Comparison of ENCODE assay signal across 23 cellular contexts in genomic region chr3:54712539-54712938, GRCh38.
DNase-seq lines count a peak whose midpoint lies in the region; ATAC-seq, FAIRE-seq and TF ChIP-seq lines count a peak whose summit lies in the region.
"Had no signal": no experiment of that assay in that cellular context is flagged by ENCODE, and none has a peak within 500 bp of the region (broad histone marks: within the 10 kb centered on the region; RNA-seq: fewer than 3 reads in every experiment).

No MANE protein-coding gene starts in this region.

- H3K4me2 ChIP-seq in HepG2 (ENCODE audit: low read depth, low read length) = no peak overlapping the region
- no peak overlapping the region for H3K4me2 ChIP-seq in astrocyte (ENCODE audit: low read length)
- H3K4me2 ChIP-seq in H9 (ENCODE audit: insufficient read depth, insufficient read length, low read length) = no peak overlapping the region
- H3K4me2 ChIP-seq: KMS-11 had no signal

- no peaks in the 10 kb centered on the region for H3K36me3 Mint-ChIP-seq in astrocyte (ENCODE audit: low read depth, unreplicated experiment)
- H3K36me3 Mint-ChIP-seq in H9 (ENCODE audit: insufficient read depth in 1 of 3, low read depth in 3 of 3) = peaks cover 2 to 8% (median 7%) of the 10 kb centered on the region in 3 experiments; a peak in 5 of 7 replicates
- H3K36me3 Mint-ChIP-seq: IgD-negative memory B cell, T-cell had no signal

- H2BK15ac ChIP-seq in H9 (ENCODE audit: low read depth, low read length) = no peak overlapping the region

- H4K8ac ChIP-seq in H9 (replicated peaks; ENCODE audit: insufficient read length, low read depth, low read length) = no peak overlapping the region

- TF ChIP-seq CTCF in HepG2 (CRISPR knock-in tag; IDR thresholded peaks at IDR 0.05) (no peak), right lobe of liver (IDR thresholded peaks at IDR 0.05) (no peak), astrocyte (IDR thresholded peaks at IDR 0.05; ENCODE audit: insufficient read depth, low read depth, low read length) (no peak), fibroblast of pulmonary artery (IDR thresholded peaks at IDR 0.05; ENCODE audit: low read length, missing control alignments) (no peak), H9 (conservative IDR thresholded peaks at IDR 0.05) (no peak)

- H3K4me3 Mint-ChIP-seq in astrocyte (ENCODE audit: unreplicated experiment) (no peak overlapping the region), H9 (no peak overlapping the region)
- H3K4me3 Mint-ChIP-seq: IgD-negative memory B cell, T-cell had no signal

- H3K9me3 Mint-ChIP-seq in astrocyte (ENCODE audit: unreplicated experiment) = peaks cover 2% of the 10 kb centered on the region
- H3K9me3 Mint-ChIP-seq in H9 = 0 out of 5 replicates have a peak, but pooled peaks cover 0 to 2% of the 10 kb centered on the region in 2 experiments

- no peak overlapping the region for H3K9ac ChIP-seq in HepG2 (ENCODE audit: insufficient read depth, low read depth, low read length)
- H3K9ac ChIP-seq in astrocyte (ENCODE audit: low read length) = no peak overlapping the region
- H3K9ac ChIP-seq in H9 (ENCODE audit: extremely low read depth, insufficient read length, low read length) = no peak overlapping the region
- H3K9ac ChIP-seq: KMS-11 had no signal

- 31% methylated on average over 5 of the region's 5 CpGs for WGBS in HepG2 (ENCODE audit: low lambda C conversion rate)
- WGBS in right lobe of liver (ENCODE audit: insufficient coverage, low coverage, low lambda C conversion rate, missing lambda C conversion rate) = 49% methylated on average over 4 of the region's 5 CpGs
- no CpG with 5 or more reads among the region's 5 CpGs for WGBS in H9 (ENCODE audit: extremely low coverage, insufficient read length, low lambda C conversion rate)

- POLR2A ChIA-PET in HepG2 (lab: Yijun Ruan, JAX) = no interaction called here

- H3K4me3 ChIP-seq in HepG2 (replicated peaks in 1 of 3; ENCODE audit: insufficient read depth in 1 of 3, low read depth in 2 of 3, low read length in 3 of 3) = no peak overlapping the region
- no peak overlapping the region for H3K4me3 ChIP-seq in right lobe of liver
- H3K4me3 ChIP-seq in astrocyte (ENCODE audit: insufficient read depth, low read depth, low read length) = no peak overlapping the region
- no peak overlapping the region for H3K4me3 ChIP-seq in fibroblast of pulmonary artery (replicated peaks; ENCODE audit: low read depth, low read length)

- H3K4me1 ChIP-seq in HepG2 (ENCODE audit: insufficient read depth, low read length) (no peaks in the 10 kb centered on the region), right lobe of liver (no peaks in the 10 kb centered on the region), astrocyte (ENCODE audit: insufficient read depth, low read length) (no peaks in the 10 kb centered on the region), H9 (ENCODE audit: insufficient read depth, low read length) (peaks cover 6% of the 10 kb centered on the region; the same call in 1 of the 2 replicates)
- H3K4me1 ChIP-seq: BE2C had no signal

- H3K79me2 ChIP-seq in HepG2 (ENCODE audit: insufficient read depth, low read length) (no peaks in the 10 kb centered on the region), astrocyte (ENCODE audit: insufficient read depth, low read length) (no peaks in the 10 kb centered on the region), H9 (ENCODE audit: insufficient read depth, low read length) (no peaks in the 10 kb centered on the region; the same call in 1 of the 2 replicates)

- H4K20me1 ChIP-seq in HepG2 (ENCODE audit: insufficient read depth, low read length) (no peaks in the 10 kb centered on the region), astrocyte (ENCODE audit: insufficient read depth, low read length) (no peaks in the 10 kb centered on the region), H9 (ENCODE audit: control insufficient read depth, insufficient read depth, insufficient read length) (no peaks in the 10 kb centered on the region)

- H3K27me3 Mint-ChIP-seq in astrocyte (ENCODE audit: low read depth, unreplicated experiment) = no peaks in the 10 kb centered on the region
- no peaks in the 10 kb centered on the region; the same call in 1 of the 2 replicates for H3K27me3 Mint-ChIP-seq in H9 (ENCODE audit: low read depth)
- H3K27me3 Mint-ChIP-seq: IgD-negative memory B cell, T-cell had no signal

- H3K14ac ChIP-seq in H9 (ENCODE audit: insufficient read depth, low read length) = no peak overlapping the region

- H2BK5ac ChIP-seq in H9 (ENCODE audit: insufficient read length, low read length) = no peak overlapping the region

- in situ Hi-C loops in HepG2 (cut with HindIII; ENCODE audit: extremely low pct_ligation_motif_present, low pct_unique_long_range_greater_than_20kb) = no loop called here

- TF ChIP-seq RAD21 in HepG2 (CRISPR knock-in tag; IDR thresholded peaks at IDR 0.05) = no peak

- no peaks in the 10 kb centered on the region for H3K9me3 ChIP-seq in HepG2 (ENCODE audit: low read length)
- no peaks in the 10 kb centered on the region for H3K9me3 ChIP-seq in right lobe of liver
- H3K9me3 ChIP-seq in astrocyte (ENCODE audit: insufficient read depth, low read depth, low read length) = peaks cover 3% of the 10 kb centered on the region
- H3K9me3 ChIP-seq in H9 (ENCODE audit: control insufficient read depth, low read depth, low read length) = no peaks in the 10 kb centered on the region
- H3K9me3 ChIP-seq: BE2C had no signal

- no peak overlapping the region for H2AK5ac ChIP-seq in H9 (ENCODE audit: insufficient read length, low read length)

- H3K27ac Mint-ChIP-seq in astrocyte (ENCODE audit: unreplicated experiment) (no peak overlapping the region), H9 (peak overlapping the region in 1 of 3 experiments; percentile 17; a peak in 1 of 7 replicates)
- H3K27ac Mint-ChIP-seq: IgD-negative memory B cell, T-cell had no signal

- H2AFZ ChIP-seq in HepG2 (ENCODE audit: low read length) = no peak overlapping the region
- H2AFZ ChIP-seq in astrocyte (ENCODE audit: low read depth, low read length) = no peak overlapping the region
- H2AFZ ChIP-seq in H9 (ENCODE audit: low read length) = no peak overlapping the region

- H4K5ac ChIP-seq in H9 (ENCODE audit: insufficient read length, low read depth, low read length) = no peak overlapping the region

- H3K56ac ChIP-seq in H9 (ENCODE audit: insufficient read length, low read depth, low read length) = no peak overlapping the region

- no peak for DNase-seq in HepG2 (ENCODE audit: low spot score)
- no peak for DNase-seq in right lobe of liver
- DNase-seq in astrocyte (ENCODE audit: low read depth) = peak; percentile 3
- peak; percentile 14 for DNase-seq in fibroblast of pulmonary artery (ENCODE audit: low read depth)
- no peak for DNase-seq in H9
- DNase-seq: BE2C; Calu3; DMS79 treated with DMSO at 0.1 percent for 48 hours; GOT3; HCEC 1CT; NCI-H1092; NCI-H1436; NCI-H187 treated with DMSO at 0.1 percent for 48 hours; NCI-H2171 treated with DMSO at 0.1 percent for 48 hours; NCI-H345; NCI-H510A treated with DMSO at 0.1 percent for 48 hours; NK-92 treated with Interleukin-12 subunit alpha and Interleukin-12 subunit beta, amount 100 ng/mL, for 24 hours; PC-3; T-cell had no signal

- ATAC-seq in HepG2 = no peak
- no peak for ATAC-seq in right lobe of liver
- ATAC-seq in GM21576 (IDR thresholded peaks at IDR 0.05; ENCODE audit: unreplicated experiment) = no peak
- ATAC-seq in HG02642 (IDR thresholded peaks at IDR 0.05; ENCODE audit: poor library complexity, unreplicated experiment) = no peak
- ATAC-seq: PC-3, T-cell had no signal

- H3K4ac ChIP-seq in H9 (ENCODE audit: low read depth, low read length) = no peak overlapping the region

- H3T11ph ChIP-seq in H9 (ENCODE audit: low read length) = no peak overlapping the region

- TF ChIP-seq POLR2A in HepG2 (IDR thresholded peaks at IDR 0.05; ENCODE audit: insufficient read depth in 1 of 2, low read depth in 2 of 2, low read length in 2 of 2) (no peak), right lobe of liver (IDR thresholded peaks at IDR 0.05) (no peak)

- BruUV-seq in HepG2 (replicated peaks; lab: Mats Ljungman, UMichigan) = no TSS peak

- H3K27ac ChIP-seq in HepG2 (ENCODE audit: extremely low read length, insufficient read depth, low read length) = no peak overlapping the region
- H3K27ac ChIP-seq in right lobe of liver = no peak overlapping the region
- H3K27ac ChIP-seq in astrocyte (ENCODE audit: low read depth, low read length) = no peak overlapping the region
- no peak overlapping the region for H3K27ac ChIP-seq in H9 (ENCODE audit: insufficient read length, low read depth, low read length)
- H3K27ac ChIP-seq: KMS-11 had no signal

- H3K18ac ChIP-seq in H9 (ENCODE audit: insufficient read length, low read depth, low read length) = no peak overlapping the region

- H2BK120ac ChIP-seq in H9 (ENCODE audit: low read depth, low read length, poor library complexity, severe bottlenecking) = no peak overlapping the region

- no peaks in the 10 kb centered on the region for H3K27me3 ChIP-seq in HepG2 (ENCODE audit: control insufficient read depth in 1 of 2, insufficient read depth in 2 of 2, low read length in 2 of 2)
- H3K27me3 ChIP-seq in right lobe of liver = no peaks in the 10 kb centered on the region
- no peaks in the 10 kb centered on the region for H3K27me3 ChIP-seq in astrocyte (ENCODE audit: insufficient read depth, low read length)
- H3K27me3 ChIP-seq in H9 (ENCODE audit: insufficient read depth, low read length) = no peaks in the 10 kb centered on the region
- H3K27me3 ChIP-seq: BE2C had no signal

- H3K4me1 Mint-ChIP-seq in astrocyte (ENCODE audit: low read depth, unreplicated experiment) (no peaks in the 10 kb centered on the region), H9 (peaks cover 37 to 39% of the 10 kb centered on the region in 2 experiments)
- H3K4me1 Mint-ChIP-seq: IgD-negative memory B cell, T-cell had no signal

- H3K23ac ChIP-seq in H9 (ENCODE audit: insufficient read length, low read depth, low read length) = no peak overlapping the region

- H3K23me2 ChIP-seq in H9 (ENCODE audit: insufficient read length, low read depth, low read length, poor library complexity, severe bottlenecking) = no peaks in the 10 kb centered on the region

- H2BK12ac ChIP-seq in H9 (ENCODE audit: insufficient read length, low read depth, low read length) = no peak overlapping the region

- H3K36me3 ChIP-seq in HepG2 (replicated peaks in 1 of 2; ENCODE audit: control insufficient read depth in 1 of 2, insufficient read depth in 2 of 2, low read length in 2 of 2) = no peaks in the 10 kb centered on the region
- no peaks in the 10 kb centered on the region for H3K36me3 ChIP-seq in right lobe of liver
- no peaks in the 10 kb centered on the region for H3K36me3 ChIP-seq in astrocyte (ENCODE audit: insufficient read depth, low read length)
- H3K36me3 ChIP-seq: BE2C had no signal

- H3K79me1 ChIP-seq in H9 (ENCODE audit: insufficient read depth, low read depth, low read length, poor library complexity, severe bottlenecking) = no peaks in the 10 kb centered on the region

- no peak overlapping the region for H4K91ac ChIP-seq in H9 (ENCODE audit: insufficient read length, low read depth, low read length)

- intact Hi-C loops in HepG2 (cut with micrococcal nuclease; ENCODE audit: unreplicated experiment) (no loop called here), right lobe of liver (cut with DNase I) (no loop called here)

- no peak for TF ChIP-seq EP300 in HepG2 (IDR thresholded peaks at IDR 0.05; ENCODE audit: low read depth in 2 of 2, low read length in 2 of 2)
- TF ChIP-seq EP300 in HepG2 (CRISPR knock-in tag; IDR thresholded peaks at IDR 0.05; ENCODE audit: borderline replicate concordance) = no peak

- H2BK20ac ChIP-seq in H9 (ENCODE audit: low read depth, low read length, poor library complexity, severe bottlenecking) = no peak overlapping the region

- CTCF ChIA-PET in HepG2 (lab: Yijun Ruan, JAX; ENCODE audit: low intra/inter-chr PET ratio, low total read pairs) = no interaction called here

- FAIRE-seq in HepG2 (lab: Jason Lieb, UNC) (no peak), astrocyte (lab: Jason Lieb, UNC) (no peak)

Comparison
In these comparisons a context has a peak if more than half of its experiments do, and no peak if none do; other contexts are left out.
1. DNase-seq: peak in astrocyte (single experiment) and fibroblast of pulmonary artery (single experiment); none in HepG2 (single experiment), right lobe of liver (0 of 3) and H9 (single experiment).